In the genomic region with DNA sequence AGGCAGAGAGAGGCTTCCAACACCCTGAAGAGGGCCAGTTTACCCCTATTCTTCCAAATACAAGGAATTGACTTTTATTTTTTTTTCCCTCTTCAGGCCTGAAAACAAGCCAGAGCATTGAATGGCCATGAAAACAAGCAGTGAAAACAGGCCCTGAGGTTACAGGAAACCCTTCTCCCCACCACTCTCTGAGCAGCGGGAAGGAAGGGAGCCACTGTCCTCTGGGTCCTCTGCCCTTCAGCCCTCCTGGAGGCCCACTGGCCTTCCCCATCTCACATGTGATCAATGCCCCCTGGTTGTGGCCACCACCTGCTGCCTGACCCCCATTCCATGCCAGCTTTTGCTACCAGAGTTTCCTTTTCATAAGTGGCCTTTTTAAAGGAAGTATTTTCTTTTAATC, we compare ENCODE assay signal across 26 cellular contexts. TPM values are rescaled to one million over a fixed set of nuclear protein-coding genes. Genes with fewer than 3 reads are reported as not detected.
DNase-seq lines count a peak whose midpoint lies in the region; ATAC-seq and TF ChIP-seq lines count a peak whose summit lies in the region.
"Had no signal": no experiment of that assay in that cellular context is flagged by ENCODE, and none has a peak within 500 bp of the region (broad histone marks: within the 10 kb centered on the region; RNA-seq: fewer than 3 reads in every experiment).

No MANE protein-coding gene starts in this region.

- no peaks in the 10 kb centered on the region for H3K9me3 Mint-ChIP-seq in dendritic cell treated with granulocyte-macrophage colony-stimulating factor and Interleukin-4, amounts not matched to agents 40 ng/mL and 50 ng/mL, for 4 days
- H3K9me3 Mint-ChIP-seq in nephron progenitor cell, result no peaks in the 10 kb centered on the region
- no peaks in the 10 kb centered on the region for H3K9me3 Mint-ChIP-seq in activated T-helper 2 cell treated with anti-CD3 and anti-CD28 coated beads, Interferon-gamma antibody, Interleukin-2, Interleukin-4, amounts not matched to agents 10 μg/mL and 5 μg/mL and 100 μg/mL, durations not matched to agents 14 hours and 24 hours and 36 hours
- H3K9me3 Mint-ChIP-seq: activated naive CD4-positive, alpha-beta T cell treated with anti-CD3 and anti-CD28 coated beads for 36 hours; activated T-cell treated with anti-CD3 and anti-CD28 coated beads, Interleukin-2, amount 50 U/mL, for 24 hours; naive thymus-derived CD4-positive, alpha-beta T cell; stimulated activated naive CD8-positive, alpha-beta T cell treated with anti-CD3 and anti-CD28 coated beads, Interleukin-15, amount 100 ng/mL, for 72 hours had no signal

- POLR2A ChIA-PET in SK-N-SH (lab: Yijun Ruan, JAX), result no interaction called here

- 100% methylated on average over 1 of the region's 1 CpG for WGBS in SK-N-SH (ENCODE audit: low lambda C conversion rate)

- no peaks in the 10 kb centered on the region for H3K36me3 ChIP-seq in SK-N-SH (replicated peaks in 1 of 2; ENCODE audit: control insufficient read depth in 1 of 2, insufficient read depth in 2 of 2, low read length in 1 of 2)
- H3K36me3 ChIP-seq: upper lobe of right lung had no signal

- H3F3A ChIP-seq in SK-N-SH (replicated peaks; ENCODE audit: insufficient read depth), result no peaks in the 10 kb centered on the region

- H3K4me1 Mint-ChIP-seq in dendritic cell treated with granulocyte-macrophage colony-stimulating factor and Interleukin-4, amounts not matched to agents 40 ng/mL and 50 ng/mL, for 4 days (ENCODE audit: low read depth), result peaks cover 94% of the 10 kb centered on the region
- H3K4me1 Mint-ChIP-seq in nephron progenitor cell, result peaks cover 60% of the 10 kb centered on the region
- H3K4me1 Mint-ChIP-seq in activated T-helper 2 cell treated with anti-CD3 and anti-CD28 coated beads, Interferon-gamma antibody, Interleukin-2, Interleukin-4, amounts not matched to agents 10 μg/mL and 5 μg/mL and 100 μg/mL, durations not matched to agents 14 hours and 24 hours and 36 hours (ENCODE audit: low read depth), result no peaks in the 10 kb centered on the region
- H3K4me1 Mint-ChIP-seq: stimulated activated naive CD8-positive, alpha-beta T cell treated with anti-CD3 and anti-CD28 coated beads, Interleukin-15, amount 100 ng/mL, for 72 hours had no signal

- H3K27ac ChIP-seq in SK-N-SH (ENCODE audit: low read depth in 2 of 2, low read length in 1 of 2) (no peak overlapping the region), substantia nigra (ENCODE audit: low read depth, low read length, poor library complexity, severe bottlenecking) (peak overlapping the region; percentile 60)
- H3K27ac ChIP-seq: 22Rv1, upper lobe of right lung had no signal

- H3K9me2 ChIP-seq in SK-N-SH, result no peaks in the 10 kb centered on the region

- no peak overlapping the region for H3K4me3 ChIP-seq in SK-N-SH (ENCODE audit: low read depth in 2 of 2, low read length in 1 of 2)
- H3K4me3 ChIP-seq: upper lobe of right lung had no signal

- no peaks in the 10 kb centered on the region for H3K36me3 Mint-ChIP-seq in dendritic cell treated with granulocyte-macrophage colony-stimulating factor and Interleukin-4, amounts not matched to agents 40 ng/mL and 50 ng/mL, for 4 days (ENCODE audit: low read depth)
- H3K36me3 Mint-ChIP-seq in nephron progenitor cell (ENCODE audit: low read depth), result no peaks in the 10 kb centered on the region
- no peaks in the 10 kb centered on the region for H3K36me3 Mint-ChIP-seq in activated T-helper 2 cell treated with anti-CD3 and anti-CD28 coated beads, Interferon-gamma antibody, Interleukin-2, Interleukin-4, amounts not matched to agents 10 μg/mL and 5 μg/mL and 100 μg/mL, durations not matched to agents 14 hours and 24 hours and 36 hours (ENCODE audit: low read depth)
- H3K36me3 Mint-ChIP-seq: naive thymus-derived CD4-positive, alpha-beta T cell had no signal

- no peak overlapping the region for H3K9ac ChIP-seq in SK-N-SH

- H3K4me3 Mint-ChIP-seq in dendritic cell treated with granulocyte-macrophage colony-stimulating factor and Interleukin-4, amounts not matched to agents 40 ng/mL and 50 ng/mL, for 4 days, result no peak overlapping the region
- no peak overlapping the region for H3K4me3 Mint-ChIP-seq in nephron progenitor cell
- no peak overlapping the region for H3K4me3 Mint-ChIP-seq in activated T-helper 2 cell treated with anti-CD3 and anti-CD28 coated beads, Interferon-gamma antibody, Interleukin-2, Interleukin-4, amounts not matched to agents 10 μg/mL and 5 μg/mL and 100 μg/mL, durations not matched to agents 14 hours and 24 hours and 36 hours (ENCODE audit: low read depth)
- H3K4me3 Mint-ChIP-seq: activated CD8-positive, alpha-beta T cell treated with anti-CD3 and anti-CD28 coated beads, Interleukin-2, amount 10 ng/mL, durations not matched to agents 7 days and 5 days; activated naive CD4-positive, alpha-beta T cell treated with anti-CD3 and anti-CD28 coated beads for 36 hours; activated T-cell treated with anti-CD3 and anti-CD28 coated beads, Interleukin-2, amount 50 U/mL, for 24 hours; naive thymus-derived CD4-positive, alpha-beta T cell; stimulated activated naive CD8-positive, alpha-beta T cell treated with anti-CD3 and anti-CD28 coated beads, Interleukin-15, amount 100 ng/mL, for 72 hours had no signal

- no peak overlapping the region for H3K4me2 ChIP-seq in SK-N-SH

- TF ChIP-seq RAD21 in SK-N-SH (IDR thresholded peaks at IDR 0.05; ENCODE audit: low read length), result no peak

- no peaks in the 10 kb centered on the region for H3K9me3 ChIP-seq in SK-N-SH
- H3K9me3 ChIP-seq: upper lobe of right lung had no signal

- no peak; the same call in 2 of the 3 replicates for ATAC-seq in SK-N-SH treated with all-trans-retinoic acid at 6 μM for 48 hours
- ATAC-seq: activated CD8-positive, alpha-beta T cell treated with anti-CD3 and anti-CD28 coated beads, Interleukin-2, amount 10 ng/mL, durations not matched to agents 7 days and 5 days; naive thymus-derived CD4-positive, alpha-beta T cell; stimulated activated naive CD8-positive, alpha-beta T cell treated with anti-CD3 and anti-CD28 coated beads, Interleukin-15, amount 100 ng/mL, for 72 hours; upper lobe of right lung had no signal

- CTCF ChIA-PET in SK-N-SH (lab: Yijun Ruan, JAX), result interaction anchor here (1.8 kb wide), 1 partner anchor 15 kb away, joined by 4 read pairs; no protein-coding TSS in a partner anchor

- H3K79me2 ChIP-seq in SK-N-SH (ENCODE audit: insufficient read depth), result no peaks in the 10 kb centered on the region

- intact Hi-C loops in dendritic cell treated with granulocyte-macrophage colony-stimulating factor and Interleukin-4, amounts not matched to agents 40 ng/mL and 50 ng/mL, for 4 days (cut with micrococcal nuclease), result no loop called here
- intact Hi-C loops in activated T-helper 2 cell treated with anti-CD3 and anti-CD28 coated beads, Interferon-gamma antibody, Interleukin-2, Interleukin-4, amounts not matched to agents 10 μg/mL and 5 μg/mL and 100 μg/mL, durations not matched to agents 14 hours and 24 hours and 36 hours (cut with micrococcal nuclease), result no loop called here

- peak overlapping the region; percentile 75 for H3K27ac Mint-ChIP-seq in dendritic cell treated with granulocyte-macrophage colony-stimulating factor and Interleukin-4, amounts not matched to agents 40 ng/mL and 50 ng/mL, for 4 days
- H3K27ac Mint-ChIP-seq in nephron progenitor cell, result peak overlapping the region; percentile 57
- no peak overlapping the region for H3K27ac Mint-ChIP-seq in activated T-helper 2 cell treated with anti-CD3 and anti-CD28 coated beads, Interferon-gamma antibody, Interleukin-2, Interleukin-4, amounts not matched to agents 10 μg/mL and 5 μg/mL and 100 μg/mL, durations not matched to agents 14 hours and 24 hours and 36 hours
- H3K27ac Mint-ChIP-seq: activated CD8-positive, alpha-beta T cell treated with anti-CD3 and anti-CD28 coated beads, Interleukin-2, amount 10 ng/mL, durations not matched to agents 7 days and 5 days; activated naive CD4-positive, alpha-beta T cell treated with anti-CD3 and anti-CD28 coated beads for 36 hours; activated T-cell treated with anti-CD3 and anti-CD28 coated beads, Interleukin-2, amount 50 U/mL, for 24 hours; naive thymus-derived CD4-positive, alpha-beta T cell; stimulated activated naive CD8-positive, alpha-beta T cell treated with anti-CD3 and anti-CD28 coated beads, Interleukin-15, amount 100 ng/mL, for 72 hours had no signal

- no peak for TF ChIP-seq EP300 in SK-N-SH (IDR thresholded peaks at IDR 0.05; ENCODE audit: borderline replicate concordance in 1 of 2, low read depth in 1 of 2, low read length in 1 of 2)

- no peaks in the 10 kb centered on the region for H3K27me3 Mint-ChIP-seq in dendritic cell treated with granulocyte-macrophage colony-stimulating factor and Interleukin-4, amounts not matched to agents 40 ng/mL and 50 ng/mL, for 4 days
- H3K27me3 Mint-ChIP-seq in nephron progenitor cell (ENCODE audit: low read depth, poor library complexity), result peaks cover 24% of the 10 kb centered on the region
- peaks cover 33% of the 10 kb centered on the region for H3K27me3 Mint-ChIP-seq in activated T-helper 2 cell treated with anti-CD3 and anti-CD28 coated beads, Interferon-gamma antibody, Interleukin-2, Interleukin-4, amounts not matched to agents 10 μg/mL and 5 μg/mL and 100 μg/mL, durations not matched to agents 14 hours and 24 hours and 36 hours (ENCODE audit: low read depth)

- H3K4me1 ChIP-seq in SK-N-SH (ENCODE audit: control insufficient read depth in 1 of 2, insufficient read depth in 2 of 2, low read depth in 1 of 2, low read length in 1 of 2), result peaks cover 9 to 12% of the 10 kb centered on the region in 2 experiments; a peak in 2 of 4 replicates

- H3K27me3 ChIP-seq in SK-N-SH (ENCODE audit: insufficient read depth), result no peaks in the 10 kb centered on the region

- DNase-seq in SK-N-SH (peak; percentile 44), nephron progenitor cell (no peak), substantia nigra (lab: John Stamatoyannopoulos, UW) (peak in 7 of 49 donors; percentile 20 to 68 (median 36)), COLO668 (lab: John Stamatoyannopoulos, UW; ENCODE audit: unreplicated experiment) (no peak), LoVo (ENCODE audit: low spot score) (no peak)
- no peak for DNase-seq in activated T-helper 2 cell treated with anti-CD3 and anti-CD28 coated beads, Interferon-gamma antibody, Interleukin-2, Interleukin-4, amounts not matched to agents 10 μg/mL and 5 μg/mL and 100 μg/mL, durations not matched to agents 14 hours and 24 hours and 36 hours (ENCODE audit: low spot score)
- DNase-seq: activated CD8-positive, alpha-beta T cell treated with anti-CD3 and anti-CD28 coated beads, Interleukin-2, amount 10 ng/mL, durations not matched to agents 7 days and 5 days; activated naive CD4-positive, alpha-beta T cell treated with anti-CD3 and anti-CD28 coated beads for 36 hours; activated T-cell treated with anti-CD3 and anti-CD28 coated beads, Interleukin-2, amount 50 U/mL, for 24 hours; aorta; Karpas-422; naive thymus-derived CD4-positive, alpha-beta T cell; NCI-H1092 treated with DMSO at 0.1 percent for 48 hours; NCI-H2081 treated with DMSO at 0.1 percent for 48 hours; NK-92 treated with Interleukin-12 subunit alpha and Interleukin-12 subunit beta, amount 100 ng/mL, for 24 hours; RPMI8226; stimulated activated naive CD8-positive, alpha-beta T cell treated with anti-CD3 and anti-CD28 coated beads, Interleukin-15, amount 100 ng/mL, for 72 hours; upper lobe of right lung had no signal

- H2AFZ ChIP-seq in SK-N-SH (ENCODE audit: low read depth), result no peak overlapping the region

- no peaks in the 10 kb centered on the region for H4K20me1 ChIP-seq in SK-N-SH (ENCODE audit: insufficient read depth)

- no peak for TF ChIP-seq CTCF in SK-N-SH (IDR thresholded peaks at IDR 0.05)
- no peak for TF ChIP-seq CTCF in nephron progenitor cell (IDR thresholded peaks at IDR 0.05)

RNA-seq across cellular contexts. Expression of gene PDYN, which starts 44.1 kb away (rescaled TPM):
- polyA plus RNA-seq in SK-N-SH (2012; rRNA removed), result not detected in 2 replicates
- 0.01 TPM in 1 of 2 replicates, not detected in the other for polyA plus RNA-seq in SK-N-SH (2012; cell fraction: cytosol; rRNA removed)
- polyA plus RNA-seq in SK-N-SH (2012; cell fraction: nucleus; rRNA removed), result not detected in 2 replicates
- total RNA-seq in activated T-helper 2 cell treated with anti-CD3 and anti-CD28 coated beads, Interferon-gamma antibody, Interleukin-2, Interleukin-4, amounts not matched to agents 10 μg/mL and 5 μg/mL and 100 μg/mL, durations not matched to agents 14 hours and 24 hours and 36 hours, result not detected in 2 replicates
- total RNA-seq: activated CD8-positive, alpha-beta T cell treated with anti-CD3 and anti-CD28 coated beads, Interleukin-2, amount 10 ng/mL, durations not matched to agents 7 days and 5 days; activated naive CD4-positive, alpha-beta T cell treated with anti-CD3 and anti-CD28 coated beads for 36 hours; aorta; Daoy; H4; HT-29; lung microvascular endothelial cell; naive thymus-derived CD4-positive, alpha-beta T cell; posterior vena cava; upper lobe of right lung had no signal
- polyA plus RNA-seq: aorta; naive thymus-derived CD4-positive, alpha-beta T cell had no signal

RNA-seq across cellular contexts. Expression of gene SIRPA, which starts 54.5 kb away (rescaled TPM):
- 6.8 and 9.1 TPM in 2 replicates for polyA plus RNA-seq in SK-N-SH (2012; rRNA removed)
- 6.5 and 8.5 TPM in 2 replicates for polyA plus RNA-seq in SK-N-SH (2012; cell fraction: cytosol; rRNA removed)
- polyA plus RNA-seq in SK-N-SH (2012; cell fraction: nucleus; rRNA removed), result 11.2 and 11.3 TPM in 2 replicates
- total RNA-seq in activated T-helper 2 cell treated with anti-CD3 and anti-CD28 coated beads, Interferon-gamma antibody, Interleukin-2, Interleukin-4, amounts not matched to agents 10 μg/mL and 5 μg/mL and 100 μg/mL, durations not matched to agents 14 hours and 24 hours and 36 hours, result not detected in 2 replicates
- total RNA-seq: activated CD8-positive, alpha-beta T cell treated with anti-CD3 and anti-CD28 coated beads, Interleukin-2, amount 10 ng/mL, durations not matched to agents 7 days and 5 days had no signal
- polyA plus RNA-seq: naive thymus-derived CD4-positive, alpha-beta T cell had no signal
